In genomic region chr17:82103588-82104451, GRCh38 we compare ENCODE assay signal across 1 cellular context.
TF ChIP-seq lines count a peak whose summit lies in the region.

No MANE protein-coding gene starts in this region.

TF ChIP-seq in K562, 482 proteins besides CTCF, POLR2A, EP300 and RAD21 (continued from another document and continues in another):
- no peak for TF ChIP-seq ZBTB26 (CRISPR knock-in tag; IDR thresholded peaks at IDR 0.05)
- no peak for TF ChIP-seq BRCA1 (IDR thresholded peaks at IDR 0.05)
- TF ChIP-seq BRCA1 (CRISPR knock-in tag; IDR thresholded peaks at IDR 0.05) = no peak
- no peak; the same call in 1 of the 2 replicates for TF ChIP-seq HMBOX1 (IDR thresholded peaks at IDR 0.05)
- no peak for TF ChIP-seq FOXA1 (IDR thresholded peaks at IDR 0.05; ENCODE audit: borderline replicate concordance)
- TF ChIP-seq NFE2L1 (tag; IDR thresholded peaks at IDR 0.05; ENCODE audit: borderline replicate concordance, low read depth) = no peak
- TF ChIP-seq PHB2 (IDR thresholded peaks at IDR 0.05; ENCODE audit: low read depth) = no peak
- no peak for TF ChIP-seq SIN3B (IDR thresholded peaks at IDR 0.05; ENCODE audit: low read depth)
- no peak; the same call in 1 of the 2 replicates for TF ChIP-seq ARID4B (CRISPR knock-in tag; IDR thresholded peaks at IDR 0.05)
- TF ChIP-seq RAD51 (IDR thresholded peaks at IDR 0.05; ENCODE audit: borderline replicate concordance, low read depth) = no peak
- TF ChIP-seq ZNF165 (CRISPR knock-in tag; IDR thresholded peaks at IDR 0.05; ENCODE audit: borderline replicate concordance) = no peak
- TF ChIP-seq SREBF2 (CRISPR knock-in tag; IDR thresholded peaks at IDR 0.05) = no peak
- TF ChIP-seq ZNF766 (CRISPR knock-in tag; conservative IDR thresholded peaks at IDR 0.05) = no peak
- peak; percentile 59 for TF ChIP-seq POLR2G (IDR thresholded peaks at IDR 0.05; ENCODE audit: low read depth, low read length)
- no peak for TF ChIP-seq ZBTB12 (CRISPR knock-in tag; IDR thresholded peaks at IDR 0.05)
- TF ChIP-seq CHAMP1 (IDR thresholded peaks at IDR 0.05) = no peak
- TF ChIP-seq STAT5B (CRISPR knock-in tag; IDR thresholded peaks at IDR 0.05) = no peak
- TF ChIP-seq ZBTB33 (CRISPR knock-in tag; IDR thresholded peaks at IDR 0.05) = peak; percentile 36; the same call in 1 of the 2 replicates
- no peak for TF ChIP-seq HMG20A (CRISPR knock-in tag; conservative IDR thresholded peaks at IDR 0.05)
- TF ChIP-seq ESRRA (IDR thresholded peaks at IDR 0.05; ENCODE audit: borderline replicate concordance, low read depth) = no peak
- TF ChIP-seq CCAR2 (IDR thresholded peaks at IDR 0.05; ENCODE audit: low read depth, low read length) = no peak
- peak in 1 of 2 experiments; percentile 61; a peak in 1 of 4 replicates for TF ChIP-seq KDM1A (IDR thresholded peaks at IDR 0.05)
- no peak for TF ChIP-seq GTF2F1 (IDR thresholded peaks at IDR 0.05; ENCODE audit: low read depth, low read length)
- TF ChIP-seq PHF20 (IDR thresholded peaks at IDR 0.05; ENCODE audit: partially characterized antibody) = no peak
- TF ChIP-seq THRA (IDR thresholded peaks at IDR 0.05) = no peak
- TF ChIP-seq SFPQ (IDR thresholded peaks at IDR 0.05; ENCODE audit: low read depth, low read length) = no peak
- no peak for TF ChIP-seq ZNF280A (IDR thresholded peaks at IDR 0.05; ENCODE audit: low read depth, partially characterized antibody)
- 0 out of 2 replicates have a peak, but pooled peaks have one; percentile 12 for TF ChIP-seq GABPB1 (CRISPR knock-in tag; IDR thresholded peaks at IDR 0.05)
- no peak for TF ChIP-seq SMARCE1 (IDR thresholded peaks at IDR 0.05)
- TF ChIP-seq XRCC5 (IDR thresholded peaks at IDR 0.05; ENCODE audit: low read depth, low read length) = no peak
- peak; percentile 31 to 51; a peak in 3 of 4 replicates for TF ChIP-seq NRF1 (conservative IDR thresholded peaks at IDR 0.05 in 1 of 2, IDR thresholded peaks at IDR 0.05 in 1 of 2)
- no peak for TF ChIP-seq ZFP91 (CRISPR knock-in tag; IDR thresholded peaks at IDR 0.05)
- no peak for TF ChIP-seq E2F1 (CRISPR knock-in tag; IDR thresholded peaks at IDR 0.05)
- TF ChIP-seq ZNF12 (CRISPR knock-in tag; IDR thresholded peaks at IDR 0.05) = no peak
- TF ChIP-seq CBFA2T2 (conservative IDR thresholded peaks at IDR 0.05) = no peak
- TF ChIP-seq TEAD2 (tag; IDR thresholded peaks at IDR 0.05) = no peak
- no peak for TF ChIP-seq NR4A1 (CRISPR knock-in tag; IDR thresholded peaks at IDR 0.05)
- TF ChIP-seq NR4A1 (tag; IDR thresholded peaks at IDR 0.05) = no peak
- 0 out of 2 replicates have a peak, but pooled peaks have one; percentile 29 for TF ChIP-seq MAX (CRISPR knock-in tag; IDR thresholded peaks at IDR 0.05)
